ENCODE assay signal across 8 cellular contexts in genomic region chr10:60646966-60647796, GRCh38.
DNase-seq lines count a peak whose midpoint lies in the region; ATAC-seq, FAIRE-seq and TF ChIP-seq lines count a peak whose summit lies in the region.

No MANE protein-coding gene starts in this region.

- POLR2A ChIA-PET in activated CD8-positive, alpha-beta T cell treated with anti-CD3 and anti-CD28 coated beads, Interleukin-2, amount 10 ng/mL, durations not matched to agents 7 days and 5 days (lab: Charles Lee) = no interaction called here

- peak; percentile 60 for ATAC-seq in HG02610 (IDR thresholded peaks at IDR 0.05; ENCODE audit: unreplicated experiment)
- ATAC-seq in activated CD8-positive, alpha-beta T cell treated with anti-CD3 and anti-CD28 coated beads, Interleukin-2, amount 10 ng/mL, durations not matched to agents 7 days and 5 days = no peak
- no peak for ATAC-seq in gastroesophageal sphincter

- peaks cover 2% of the 10 kb centered on the region for H3K27me3 Mint-ChIP-seq in activated CD8-positive, alpha-beta T cell treated with anti-CD3 and anti-CD28 coated beads, Interleukin-2, amount 10 ng/mL, durations not matched to agents 7 days and 5 days (ENCODE audit: low read depth)

- no peak overlapping the region for H3K27ac Mint-ChIP-seq in activated CD8-positive, alpha-beta T cell treated with anti-CD3 and anti-CD28 coated beads, Interleukin-2, amount 10 ng/mL, durations not matched to agents 7 days and 5 days

- TF ChIP-seq POLR2A in gastroesophageal sphincter (IDR thresholded peaks at IDR 0.05) = no peak

- H3K4me3 ChIP-seq in gastroesophageal sphincter = no peak overlapping the region

- no peak for TF ChIP-seq EP300 in gastroesophageal sphincter (IDR thresholded peaks at IDR 0.05)

- peak; percentile 59 to 76 (median 70) for TF ChIP-seq CTCF in gastroesophageal sphincter (IDR thresholded peaks at IDR 0.05)

- FAIRE-seq in A204.1 (lab: Jason Lieb, UNC) = peak; percentile 97

- no peaks in the 10 kb centered on the region for H3K36me3 Mint-ChIP-seq in activated CD8-positive, alpha-beta T cell treated with anti-CD3 and anti-CD28 coated beads, Interleukin-2, amount 10 ng/mL, durations not matched to agents 7 days and 5 days (ENCODE audit: low read depth)

- no peaks in the 10 kb centered on the region for H3K36me3 ChIP-seq in gastroesophageal sphincter

- H3K9me3 Mint-ChIP-seq in activated CD8-positive, alpha-beta T cell treated with anti-CD3 and anti-CD28 coated beads, Interleukin-2, amount 10 ng/mL, durations not matched to agents 7 days and 5 days (ENCODE audit: insufficient read depth) = no peaks in the 10 kb centered on the region

- CTCF ChIA-PET in activated CD8-positive, alpha-beta T cell treated with anti-CD3 and anti-CD28 coated beads, Interleukin-2, amount 10 ng/mL, durations not matched to agents 7 days and 5 days (lab: Charles Lee) = interaction anchor here (0.6 to 2.8 kb wide), 23 partner anchors 9 to 1023 kb away, joined by 3 to 32 read pairs (median 4); no protein-coding TSS in a partner anchor

- H3K4me3 Mint-ChIP-seq in activated CD8-positive, alpha-beta T cell treated with anti-CD3 and anti-CD28 coated beads, Interleukin-2, amount 10 ng/mL, durations not matched to agents 7 days and 5 days = no peak overlapping the region

- H3K27ac ChIP-seq in gastroesophageal sphincter = no peak overlapping the region

- H3K4me1 Mint-ChIP-seq in activated CD8-positive, alpha-beta T cell treated with anti-CD3 and anti-CD28 coated beads, Interleukin-2, amount 10 ng/mL, durations not matched to agents 7 days and 5 days (ENCODE audit: low read depth) = no peaks in the 10 kb centered on the region

- 22 to 25% methylated on average over 6 of the region's 6 CpGs for WGBS in gastroesophageal sphincter (ENCODE audit: low coverage in 1 of 2), 2 donors

- no peaks in the 10 kb centered on the region for H3K9me3 ChIP-seq in gastroesophageal sphincter

- H3K4me1 ChIP-seq in gastroesophageal sphincter = no peaks in the 10 kb centered on the region

- DNase-seq in Daoy (ENCODE audit: low read depth) (peak; percentile 50), NCI-H1694 treated with DMSO at 0.1 percent for 48 hours (lab: John Stamatoyannopoulos, UW) (peak; percentile 64), renal cortical epithelial cell (ENCODE audit: low read depth) (peak; percentile 59), HPDE6-E6E7 (ENCODE audit: extremely low spot score) (no peak)
- peak; percentile 61 for DNase-seq in activated CD8-positive, alpha-beta T cell treated with anti-CD3 and anti-CD28 coated beads, Interleukin-2, amount 10 ng/mL, durations not matched to agents 7 days and 5 days

- H3K27me3 ChIP-seq in gastroesophageal sphincter = no peaks in the 10 kb centered on the region
